Comparison of ENCODE assay signal across 24 cellular contexts in the genomic region with DNA sequence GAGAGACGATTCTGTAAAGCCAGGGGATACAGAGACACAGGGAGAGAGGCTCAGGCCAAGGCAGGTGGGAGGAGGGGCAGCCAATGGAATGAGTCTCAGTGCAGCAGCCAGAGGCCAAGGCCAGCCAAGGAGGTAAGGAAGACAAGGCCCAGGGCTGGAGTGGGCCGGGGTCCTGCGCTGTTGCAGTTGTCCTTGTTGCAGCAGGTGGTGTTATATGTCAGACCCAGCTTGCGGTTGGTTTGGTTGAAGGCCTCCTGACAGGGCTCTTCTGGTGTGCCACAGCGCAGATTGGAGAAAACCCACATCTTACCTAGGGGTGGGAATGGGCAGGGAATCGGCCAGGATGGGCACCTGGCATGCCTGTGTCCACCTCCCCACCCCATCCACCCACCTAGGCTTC. TPM values are rescaled to one million over a fixed set of nuclear protein-coding genes. Genes with fewer than 3 reads are reported as not detected.
A peak's percentile ranks its signal among the peaks of the same experiment; 100 is the strongest.
DNase-seq lines count a peak whose midpoint lies in the region; TF ChIP-seq lines count a peak whose summit lies in the region.
"Had no signal": no experiment of that assay in that cellular context is flagged by ENCODE, and none has a peak within 500 bp of the region (broad histone marks: within the 10 kb centered on the region; RNA-seq: fewer than 3 reads in every experiment).

No MANE protein-coding gene starts in this region.

- CTCF ChIA-PET in MCF 10A (lab: Yijun Ruan, JAX), result interaction anchor here (0.7 kb wide), 1 partner anchor 28 kb away, joined by 3 read pairs; no protein-coding TSS in a partner anchor

- H3K4me3 Mint-ChIP-seq in MCF 10A (ENCODE audit: unreplicated experiment), result no peak overlapping the region
- no peak overlapping the region for H3K4me3 Mint-ChIP-seq in mesothelial cell of epicardium
- H3K4me3 Mint-ChIP-seq: activated B cell treated with CpG ODN at 0.5 μM for 24 hours, nephron had no signal

- H3K27ac ChIP-seq in breast epithelium (peak overlapping the region; percentile 87 to 88), vagina (peak overlapping the region; percentile 71)
- H3K27ac ChIP-seq: BLaER1, brain microvascular endothelial cell, psoas muscle, thoracic aorta had no signal

- no peaks in the 10 kb centered on the region for H3K9me3 Mint-ChIP-seq in MCF 10A (ENCODE audit: unreplicated experiment)
- H3K9me3 Mint-ChIP-seq in mesothelial cell of epicardium, result no peaks in the 10 kb centered on the region
- H3K9me3 Mint-ChIP-seq: activated B cell treated with CpG ODN at 0.5 μM for 24 hours; activated T-helper 2 cell treated with anti-CD3 and anti-CD28 coated beads, Interferon-gamma antibody, Interleukin-2, Interleukin-4, amounts not matched to agents 10 μg/mL and 5 μg/mL and 100 μg/mL, durations not matched to agents 14 hours and 24 hours and 36 hours; nephron had no signal

- no peaks in the 10 kb centered on the region for H3K27me3 ChIP-seq in breast epithelium
- H3K27me3 ChIP-seq in vagina, result no peaks in the 10 kb centered on the region
- H3K27me3 ChIP-seq: BLaER1, brain microvascular endothelial cell had no signal

- BruUV-seq in MCF 10A (replicated peaks; lab: Mats Ljungman, UMichigan), result no TSS peak

- TF ChIP-seq POLR2A in breast epithelium (IDR thresholded peaks at IDR 0.05) (no peak), vagina (IDR thresholded peaks at IDR 0.05) (no peak)

- H3K4me1 ChIP-seq in breast epithelium, result peaks cover 3 to 6% of the 10 kb centered on the region in 2 donors
- H3K4me1 ChIP-seq in vagina, result peaks cover 13% of the 10 kb centered on the region
- H3K4me1 ChIP-seq: psoas muscle had no signal

- no peaks in the 10 kb centered on the region for H3K27me3 Mint-ChIP-seq in MCF 10A (ENCODE audit: insufficient read depth, unreplicated experiment)
- no peaks in the 10 kb centered on the region for H3K27me3 Mint-ChIP-seq in mesothelial cell of epicardium (ENCODE audit: low read depth)
- H3K27me3 Mint-ChIP-seq: activated B cell treated with CpG ODN at 0.5 μM for 24 hours had no signal

- TF ChIP-seq CTCF in breast epithelium (IDR thresholded peaks at IDR 0.05), result no peak
- no peak for TF ChIP-seq CTCF in MCF 10A (IDR thresholded peaks at IDR 0.05; ENCODE audit: unreplicated experiment)
- TF ChIP-seq CTCF in mesothelial cell of epicardium (IDR thresholded peaks at IDR 0.05; ENCODE audit: unreplicated experiment), result no peak
- no peak for TF ChIP-seq CTCF in vagina (IDR thresholded peaks at IDR 0.05)
- no peak for TF ChIP-seq CTCF in foreskin fibroblast (IDR thresholded peaks at IDR 0.05; ENCODE audit: low read depth, low read length)

- H3K36me3 Mint-ChIP-seq in MCF 10A (ENCODE audit: insufficient read depth, unreplicated experiment) (no peaks in the 10 kb centered on the region), mesothelial cell of epicardium (peaks cover 1% of the 10 kb centered on the region)

- POLR2A ChIA-PET in MCF 10A (lab: Yijun Ruan, JAX), result interaction anchor here (2.2 kb wide), 1 partner anchor 16 kb away, joined by 7 read pairs; the partner anchor contains the start of gene ABHD16A

- intact Hi-C loops in breast epithelium (cut with DNase I; ENCODE audit: low total_unique reads) (no loop called here), MCF 10A (cut with micrococcal nuclease) (no loop called here), vagina (cut with DNase I) (no loop called here)

- H3K27ac Mint-ChIP-seq in MCF 10A (ENCODE audit: low read depth, unreplicated experiment) (no peak overlapping the region), mesothelial cell of epicardium (peak overlapping the region; percentile 81)
- H3K27ac Mint-ChIP-seq: activated B cell treated with CpG ODN at 0.5 μM for 24 hours; activated T-helper 2 cell treated with anti-CD3 and anti-CD28 coated beads, Interferon-gamma antibody, Interleukin-2, Interleukin-4, amounts not matched to agents 10 μg/mL and 5 μg/mL and 100 μg/mL, durations not matched to agents 14 hours and 24 hours and 36 hours; nephron had no signal

- peaks cover 11% of the 10 kb centered on the region for H3K4me1 Mint-ChIP-seq in MCF 10A (ENCODE audit: insufficient read depth, unreplicated experiment)
- peaks cover 35% of the 10 kb centered on the region for H3K4me1 Mint-ChIP-seq in mesothelial cell of epicardium

- H3K9me3 ChIP-seq in breast epithelium (no peaks in the 10 kb centered on the region), vagina (no peaks in the 10 kb centered on the region)
- H3K9me3 ChIP-seq: BLaER1, psoas muscle, thoracic aorta had no signal

- H3K36me3 ChIP-seq in breast epithelium, result no peaks in the 10 kb centered on the region
- H3K36me3 ChIP-seq in vagina, result no peaks in the 10 kb centered on the region
- H3K36me3 ChIP-seq: brain microvascular endothelial cell, thoracic aorta had no signal

- H3K4me3 ChIP-seq in breast epithelium, result no peak overlapping the region
- H3K4me3 ChIP-seq in vagina, result no peak overlapping the region
- no peak overlapping the region for H3K4me3 ChIP-seq in foreskin fibroblast (ENCODE audit: low read depth in 1 of 2, low read length in 2 of 2)
- H3K4me3 ChIP-seq: BLaER1, psoas muscle, thoracic aorta had no signal

- no peak for DNase-seq in breast epithelium (ENCODE audit: low spot score in 2 of 2)
- DNase-seq in MCF 10A (ENCODE audit: unreplicated experiment), result no peak
- DNase-seq in mesothelial cell of epicardium (ENCODE audit: low spot score in 2 of 2, unreplicated experiment in 2 of 2), result no peak
- DNase-seq in vagina (ENCODE audit: extremely low spot score in 2 of 2), result no peak
- no peak for DNase-seq in foreskin fibroblast
- DNase-seq in NCI-H748 (lab: John Stamatoyannopoulos, UW; ENCODE audit: unreplicated experiment), result no peak
- DNase-seq: activated B cell treated with CpG ODN at 0.5 μM for 24 hours, brain microvascular endothelial cell, cortex of kidney, DMS 273 treated with DMSO at 0.1 percent for 48 hours, HCEC 1CT, kidney glomerular epithelial cell, mesenchymal stem cell, MV-4-11, NCI-H1930, psoas muscle had no signal

RNA-seq across cellular contexts. Expression of gene LY6G6C, which starts 2.5 kb away (rescaled TPM):
- total RNA-seq in breast epithelium, result not detected
- 0.32 TPM in 1 of 2 replicates, not detected in the other for total RNA-seq in MCF 10A (2022)
- 0.89 to 1.4 TPM (median 1.3 TPM) in 3 replicates for total RNA-seq in mesothelial cell of epicardium
- not detected for total RNA-seq in vagina
- total RNA-seq: activated B cell treated with CpG ODN at 0.5 μM for 24 hours; activated T-helper 2 cell treated with anti-CD3 and anti-CD28 coated beads, Interferon-gamma antibody, Interleukin-2, Interleukin-4, amounts not matched to agents 10 μg/mL and 5 μg/mL and 100 μg/mL, durations not matched to agents 14 hours and 24 hours and 36 hours; endothelial cell of umbilical vein; frontal cortex; NCI-H460; psoas muscle; T-helper 1 cell treated with Interleukin-12 subunit alpha and Interleukin-12 subunit beta and Interleukin-4 antibody, amounts not matched to agents 30 ng/mL and 1 ng/mL, for 36 hours; thoracic aorta had no signal

RNA-seq across cellular contexts. Expression of gene LY6G6D, which starts 3.9 kb away (rescaled TPM):
- total RNA-seq in breast epithelium, result not detected
- total RNA-seq in MCF 10A (2022), result not detected in 2 replicates
- total RNA-seq in mesothelial cell of epicardium, result 0.67 to 1.8 TPM (median 0.82 TPM) in 3 replicates
- not detected for total RNA-seq in vagina
- total RNA-seq: activated B cell treated with CpG ODN at 0.5 μM for 24 hours; activated T-helper 2 cell treated with anti-CD3 and anti-CD28 coated beads, Interferon-gamma antibody, Interleukin-2, Interleukin-4, amounts not matched to agents 10 μg/mL and 5 μg/mL and 100 μg/mL, durations not matched to agents 14 hours and 24 hours and 36 hours; endothelial cell of umbilical vein; frontal cortex; NCI-H460; psoas muscle; T-helper 1 cell treated with Interleukin-12 subunit alpha and Interleukin-12 subunit beta and Interleukin-4 antibody, amounts not matched to agents 30 ng/mL and 1 ng/mL, for 36 hours; thoracic aorta had no signal

RNA-seq across cellular contexts. Expression of gene MPIG6B, which starts 4.2 kb away (rescaled TPM):
- total RNA-seq in breast epithelium (under 1 TPM in 1 of 3 donors, not detected in 2; 0.16 TPM), MCF 10A (2022) (not detected in 2 replicates), mesothelial cell of epicardium (0.16 to 0.33 TPM (median 0.25 TPM) in 3 replicates), vagina (not detected)
- total RNA-seq: activated B cell treated with CpG ODN at 0.5 μM for 24 hours; activated T-helper 2 cell treated with anti-CD3 and anti-CD28 coated beads, Interferon-gamma antibody, Interleukin-2, Interleukin-4, amounts not matched to agents 10 μg/mL and 5 μg/mL and 100 μg/mL, durations not matched to agents 14 hours and 24 hours and 36 hours; endothelial cell of umbilical vein; frontal cortex; NCI-H460; T-helper 1 cell treated with Interleukin-12 subunit alpha and Interleukin-12 subunit beta and Interleukin-4 antibody, amounts not matched to agents 30 ng/mL and 1 ng/mL, for 36 hours; thoracic aorta had no signal

RNA-seq across cellular contexts. Expression of gene DDAH2, which starts 10.1 kb away (rescaled TPM):
- total RNA-seq in breast epithelium (100 to 1,000 TPM in 2 of 3 donors, 10 to 100 TPM in 1; 100.0 to 212 (median 115) TPM), MCF 10A (2022) (8.5 and 13.5 TPM in 2 replicates), mesothelial cell of epicardium (142 to 144 TPM (median 143 TPM) in 3 replicates), vagina (108 TPM)

RNA-seq across cellular contexts. Expression of gene LY6G6F, which starts 12.3 kb away (rescaled TPM):
- total RNA-seq in breast epithelium (not detected), MCF 10A (2022) (not detected in 2 replicates), mesothelial cell of epicardium (not detected in 3 replicates), vagina (not detected)
- total RNA-seq: activated B cell treated with CpG ODN at 0.5 μM for 24 hours; activated T-helper 2 cell treated with anti-CD3 and anti-CD28 coated beads, Interferon-gamma antibody, Interleukin-2, Interleukin-4, amounts not matched to agents 10 μg/mL and 5 μg/mL and 100 μg/mL, durations not matched to agents 14 hours and 24 hours and 36 hours; endothelial cell of umbilical vein; frontal cortex; NCI-H460; psoas muscle; T-helper 1 cell treated with Interleukin-12 subunit alpha and Interleukin-12 subunit beta and Interleukin-4 antibody, amounts not matched to agents 30 ng/mL and 1 ng/mL, for 36 hours; thoracic aorta had no signal
